ENCODE assay signal across 16 cellular contexts in the genomic region with DNA sequence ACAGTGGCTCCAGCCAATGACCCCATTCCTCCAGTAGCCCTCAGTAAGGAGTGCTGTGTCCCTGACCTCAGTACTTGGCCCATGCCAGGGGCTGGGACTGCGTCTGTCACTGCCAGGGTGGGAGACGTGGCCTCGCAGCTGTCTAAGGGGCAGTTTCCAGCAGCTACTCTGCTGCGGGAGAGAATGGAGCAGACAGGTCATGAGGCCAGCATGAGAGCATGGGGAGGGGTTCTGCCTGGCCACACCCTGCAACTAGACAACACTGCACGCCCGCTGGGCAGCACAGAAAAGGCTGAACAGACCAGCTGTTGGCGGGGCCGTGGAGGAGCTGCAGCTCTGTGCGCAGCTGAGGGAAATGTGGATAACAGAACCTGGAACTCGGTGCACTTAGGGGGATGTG.
DNase-seq lines count a peak whose midpoint lies in the region; ATAC-seq and TF ChIP-seq lines count a peak whose summit lies in the region.
"Had no signal": no experiment of that assay in that cellular context is flagged by ENCODE, and none has a peak within 500 bp of the region (broad histone marks: within the 10 kb centered on the region; RNA-seq: fewer than 3 reads in every experiment).

No MANE protein-coding gene starts in this region.

- H3K4me3 ChIP-seq in lower lobe of right lung: no peak overlapping the region
- H3K4me3 ChIP-seq in aorta (ENCODE audit: low read length in 2 of 2): no peak overlapping the region
- H3K4me3 ChIP-seq: esophagus muscularis mucosa had no signal

- no peak for TF ChIP-seq CTCF in lower lobe of right lung (IDR thresholded peaks at IDR 0.05)

- ATAC-seq in Right ventricle myocardium inferior (peak; percentile 12), lower lobe of right lung (peak in 1 of 2 donors; percentile 6), aorta (ENCODE audit: low FRiP score) (no peak), HG03095 (IDR thresholded peaks at IDR 0.05; ENCODE audit: unreplicated experiment) (no peak)

- no peak overlapping the region for H3K27ac ChIP-seq in lower lobe of right lung
- H3K27ac ChIP-seq in aorta (ENCODE audit: low read depth in 1 of 2, low read length in 2 of 2): no peak overlapping the region

- intact Hi-C loops in Right ventricle myocardium inferior (cut with DNase I) (no loop called here), cardiac septum (cut with DNase I) (no loop called here), lower lobe of right lung (cut with DNase I) (no loop called here), aorta (cut with DNase I) (no loop called here)

- DNase-seq in Right ventricle myocardium inferior (ENCODE audit: missing footprints): no peak
- no peak for DNase-seq in cardiac septum (ENCODE audit: low spot score)
- DNase-seq in epidermal melanocyte (ENCODE audit: insufficient read length, low spot score): peak; percentile 64
- peak; percentile 39 for DNase-seq in lower lobe of right lung
- peak; percentile 38 to 69 for DNase-seq in aorta
- no peak for DNase-seq in NCI-H128 (lab: John Stamatoyannopoulos, UW; ENCODE audit: unreplicated experiment)
- DNase-seq in activated CD8-positive, alpha-beta memory T cell treated with anti-CD3 and anti-CD28 coated beads, Interleukin-2, amount 50 U/mL, for 4 hours: no peak
- DNase-seq: activated CD4-positive, alpha-beta T cell treated with anti-CD3 and anti-CD28 coated beads, Interleukin-2, amount 10 ng/mL, durations not matched to agents 7 days and 5 days; anterior cingulate cortex; cerebellar nuclear complex; effector CD8-positive, alpha-beta T cell; NCI-H226; nephron progenitor cell; NK-92 treated with Interleukin-12 subunit alpha and Interleukin-12 subunit beta, amount 100 ng/mL, for 24 hours had no signal

- H3K36me3 ChIP-seq in lower lobe of right lung: no peaks in the 10 kb centered on the region
- no peaks in the 10 kb centered on the region for H3K36me3 ChIP-seq in aorta (ENCODE audit: control insufficient read depth in 1 of 2, insufficient read depth in 2 of 2, low read length in 1 of 2)
- H3K36me3 ChIP-seq: esophagus muscularis mucosa had no signal

- H3K9me3 ChIP-seq in lower lobe of right lung (no peaks in the 10 kb centered on the region), aorta (ENCODE audit: control insufficient read depth, low read length) (no peaks in the 10 kb centered on the region)
- H3K9me3 ChIP-seq: esophagus muscularis mucosa had no signal

- 82 to 88% methylated on average over 10 of the region's 10 CpGs for WGBS in aorta, 2 donors

- H3K4me1 ChIP-seq in lower lobe of right lung (peaks cover 17% of the 10 kb centered on the region), aorta (ENCODE audit: control insufficient read depth in 1 of 2, insufficient read depth in 2 of 2, low read length in 2 of 2) (no peaks in the 10 kb centered on the region)

- H3K27me3 ChIP-seq in lower lobe of right lung (ENCODE audit: low read depth): peaks cover 3% of the 10 kb centered on the region
- no peaks in the 10 kb centered on the region for H3K27me3 ChIP-seq in aorta (ENCODE audit: control insufficient read depth in 1 of 2, insufficient read depth in 2 of 2, low read length in 1 of 2)

Comparison
In these comparisons a context has a peak if more than half of its experiments do, and no peak if none do; other contexts are left out.
1. DNase-seq: peak in epidermal melanocyte (single experiment), lower lobe of right lung (single experiment) and aorta (2 of 2); none in Right ventricle myocardium inferior (single experiment), cardiac septum (single experiment), NCI-H128 (single experiment) and activated CD8-positive, alpha-beta memory T cell treated with anti-CD3 and anti-CD28 coated beads, Interleukin-2, amount 50 U/mL, for 4 hours (single experiment).